1 cellular context compared by ENCODE assay signal in the genomic region with DNA sequence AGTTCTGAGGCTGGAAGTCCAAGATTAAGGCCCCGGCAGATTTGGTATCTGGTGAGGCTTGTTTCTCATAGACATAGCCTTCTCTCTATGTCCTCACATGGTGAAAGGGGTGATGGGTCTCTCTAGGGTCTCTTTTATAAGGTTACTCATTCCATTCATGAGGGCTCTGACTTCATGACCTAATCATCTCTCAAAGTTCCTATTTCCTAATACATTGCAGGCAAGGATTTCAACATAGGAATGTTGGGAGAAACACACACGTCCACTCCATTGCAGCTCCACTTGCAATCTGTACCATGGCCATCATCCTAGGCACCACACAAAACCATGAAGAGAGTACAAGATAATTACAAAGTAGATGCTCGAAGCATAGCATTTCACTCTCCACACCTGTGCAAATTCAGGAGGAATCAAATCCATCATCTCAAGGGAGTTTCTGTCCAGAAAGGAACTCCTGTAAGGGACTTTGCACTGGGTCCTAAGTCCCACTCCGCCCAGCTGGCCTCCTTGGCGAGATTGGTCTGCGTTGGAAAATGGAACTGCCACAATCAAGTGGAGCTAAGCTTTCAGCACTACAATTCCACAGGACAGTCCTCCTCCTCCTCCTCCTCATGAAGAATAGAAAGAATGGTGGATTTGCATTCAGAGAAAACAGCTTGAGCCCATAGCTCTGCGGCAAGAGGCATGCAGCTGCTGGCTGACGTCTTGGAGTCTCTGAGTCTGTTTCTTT.
TF ChIP-seq lines count a peak whose summit lies in the region.

No MANE protein-coding gene starts in this region.

TF ChIP-seq in GM23338, 12 proteins besides CTCF, POLR2A, EP300 and RAD21 (continued from another document):
- TF ChIP-seq, protein P1, sequence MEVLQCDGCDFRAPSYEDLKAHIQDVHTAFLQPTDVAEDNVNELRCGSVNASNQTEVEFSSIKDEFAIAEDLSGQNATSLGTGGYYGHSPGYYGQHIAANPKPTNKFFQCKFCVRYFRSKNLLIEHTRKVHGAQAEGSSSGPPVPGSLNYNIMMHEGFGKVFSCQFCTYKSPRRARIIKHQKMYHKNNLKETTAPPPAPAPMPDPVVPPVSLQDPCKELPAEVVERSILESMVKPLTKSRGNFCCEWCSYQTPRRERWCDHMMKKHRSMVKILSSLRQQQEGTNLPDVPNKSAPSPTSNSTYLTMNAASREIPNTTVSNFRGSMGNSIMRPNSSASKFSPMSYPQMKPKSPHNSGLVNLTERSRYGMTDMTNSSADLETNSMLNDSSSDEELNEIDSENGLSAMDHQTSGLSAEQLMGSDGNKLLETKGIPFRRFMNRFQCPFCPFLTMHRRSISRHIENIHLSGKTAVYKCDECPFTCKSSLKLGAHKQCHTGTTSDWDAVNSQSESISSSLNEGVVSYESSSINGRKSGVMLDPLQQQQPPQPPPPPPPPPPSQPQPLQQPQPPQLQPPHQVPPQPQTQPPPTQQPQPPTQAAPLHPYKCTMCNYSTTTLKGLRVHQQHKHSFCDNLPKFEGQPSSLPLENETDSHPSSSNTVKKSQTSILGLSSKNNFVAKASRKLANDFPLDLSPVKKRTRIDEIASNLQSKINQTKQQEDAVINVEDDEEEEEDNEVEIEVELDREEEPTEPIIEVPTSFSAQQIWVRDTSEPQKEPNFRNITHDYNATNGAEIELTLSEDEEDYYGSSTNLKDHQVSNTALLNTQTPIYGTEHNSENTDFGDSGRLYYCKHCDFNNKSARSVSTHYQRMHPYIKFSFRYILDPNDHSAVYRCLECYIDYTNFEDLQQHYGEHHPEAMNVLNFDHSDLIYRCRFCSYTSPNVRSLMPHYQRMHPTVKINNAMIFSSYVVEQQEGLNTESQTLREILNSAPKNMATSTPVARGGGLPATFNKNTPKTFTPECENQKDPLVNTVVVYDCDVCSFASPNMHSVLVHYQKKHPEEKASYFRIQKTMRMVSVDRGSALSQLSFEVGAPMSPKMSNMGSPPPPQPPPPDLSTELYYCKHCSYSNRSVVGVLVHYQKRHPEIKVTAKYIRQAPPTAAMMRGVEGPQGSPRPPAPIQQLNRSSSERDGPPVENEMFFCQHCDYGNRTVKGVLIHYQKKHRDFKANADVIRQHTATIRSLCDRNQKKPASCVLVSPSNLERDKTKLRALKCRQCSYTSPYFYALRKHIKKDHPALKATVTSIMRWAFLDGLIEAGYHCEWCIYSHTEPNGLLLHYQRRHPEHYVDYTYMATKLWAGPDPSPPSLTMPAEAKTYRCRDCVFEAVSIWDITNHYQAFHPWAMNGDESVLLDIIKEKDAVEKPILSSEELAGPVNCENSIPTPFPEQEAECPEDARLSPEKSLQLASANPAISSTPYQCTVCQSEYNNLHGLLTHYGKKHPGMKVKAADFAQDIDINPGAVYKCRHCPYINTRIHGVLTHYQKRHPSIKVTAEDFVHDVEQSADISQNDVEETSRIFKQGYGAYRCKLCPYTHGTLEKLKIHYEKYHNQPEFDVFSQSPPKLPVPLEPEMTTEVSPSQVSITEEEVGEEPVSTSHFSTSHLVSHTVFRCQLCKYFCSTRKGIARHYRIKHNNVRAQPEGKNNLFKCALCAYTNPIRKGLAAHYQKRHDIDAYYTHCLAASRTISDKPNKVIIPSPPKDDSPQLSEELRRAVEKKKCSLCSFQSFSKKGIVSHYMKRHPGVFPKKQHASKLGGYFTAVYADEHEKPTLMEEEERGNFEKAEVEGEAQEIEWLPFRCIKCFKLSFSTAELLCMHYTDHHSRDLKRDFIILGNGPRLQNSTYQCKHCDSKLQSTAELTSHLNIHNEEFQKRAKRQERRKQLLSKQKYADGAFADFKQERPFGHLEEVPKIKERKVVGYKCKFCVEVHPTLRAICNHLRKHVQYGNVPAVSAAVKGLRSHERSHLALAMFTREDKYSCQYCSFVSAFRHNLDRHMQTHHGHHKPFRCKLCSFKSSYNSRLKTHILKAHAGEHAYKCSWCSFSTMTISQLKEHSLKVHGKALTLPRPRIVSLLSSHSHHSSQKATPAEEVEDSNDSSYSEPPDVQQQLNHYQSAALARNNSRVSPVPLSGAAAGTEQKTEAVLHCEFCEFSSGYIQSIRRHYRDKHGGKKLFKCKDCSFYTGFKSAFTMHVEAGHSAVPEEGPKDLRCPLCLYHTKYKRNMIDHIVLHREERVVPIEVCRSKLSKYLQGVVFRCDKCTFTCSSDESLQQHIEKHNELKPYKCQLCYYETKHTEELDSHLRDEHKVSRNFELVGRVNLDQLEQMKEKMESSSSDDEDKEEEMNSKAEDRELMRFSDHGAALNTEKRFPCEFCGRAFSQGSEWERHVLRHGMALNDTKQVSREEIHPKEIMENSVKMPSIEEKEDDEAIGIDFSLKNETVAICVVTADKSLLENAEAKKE (CRISPR knock-in tag; IDR thresholded peaks at IDR 0.05), result no peak
- TF ChIP-seq NANOG (IDR thresholded peaks at IDR 0.05; ENCODE audit: borderline replicate concordance), result no peak
- no peak for TF ChIP-seq ZNF114 (CRISPR knock-in tag; IDR thresholded peaks at IDR 0.05)
- TF ChIP-seq JUNB (IDR thresholded peaks at IDR 0.05; ENCODE audit: unreplicated experiment), result no peak
- no peak for TF ChIP-seq CREB1 (CRISPR knock-in tag; IDR thresholded peaks at IDR 0.05; ENCODE audit: low read depth)
- TF ChIP-seq, protein P2, sequence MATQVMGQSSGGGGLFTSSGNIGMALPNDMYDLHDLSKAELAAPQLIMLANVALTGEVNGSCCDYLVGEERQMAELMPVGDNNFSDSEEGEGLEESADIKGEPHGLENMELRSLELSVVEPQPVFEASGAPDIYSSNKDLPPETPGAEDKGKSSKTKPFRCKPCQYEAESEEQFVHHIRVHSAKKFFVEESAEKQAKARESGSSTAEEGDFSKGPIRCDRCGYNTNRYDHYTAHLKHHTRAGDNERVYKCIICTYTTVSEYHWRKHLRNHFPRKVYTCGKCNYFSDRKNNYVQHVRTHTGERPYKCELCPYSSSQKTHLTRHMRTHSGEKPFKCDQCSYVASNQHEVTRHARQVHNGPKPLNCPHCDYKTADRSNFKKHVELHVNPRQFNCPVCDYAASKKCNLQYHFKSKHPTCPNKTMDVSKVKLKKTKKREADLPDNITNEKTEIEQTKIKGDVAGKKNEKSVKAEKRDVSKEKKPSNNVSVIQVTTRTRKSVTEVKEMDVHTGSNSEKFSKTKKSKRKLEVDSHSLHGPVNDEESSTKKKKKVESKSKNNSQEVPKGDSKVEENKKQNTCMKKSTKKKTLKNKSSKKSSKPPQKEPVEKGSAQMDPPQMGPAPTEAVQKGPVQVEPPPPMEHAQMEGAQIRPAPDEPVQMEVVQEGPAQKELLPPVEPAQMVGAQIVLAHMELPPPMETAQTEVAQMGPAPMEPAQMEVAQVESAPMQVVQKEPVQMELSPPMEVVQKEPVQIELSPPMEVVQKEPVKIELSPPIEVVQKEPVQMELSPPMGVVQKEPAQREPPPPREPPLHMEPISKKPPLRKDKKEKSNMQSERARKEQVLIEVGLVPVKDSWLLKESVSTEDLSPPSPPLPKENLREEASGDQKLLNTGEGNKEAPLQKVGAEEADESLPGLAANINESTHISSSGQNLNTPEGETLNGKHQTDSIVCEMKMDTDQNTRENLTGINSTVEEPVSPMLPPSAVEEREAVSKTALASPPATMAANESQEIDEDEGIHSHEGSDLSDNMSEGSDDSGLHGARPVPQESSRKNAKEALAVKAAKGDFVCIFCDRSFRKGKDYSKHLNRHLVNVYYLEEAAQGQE (IDR thresholded peaks at IDR 0.05; ENCODE audit: unreplicated experiment), result no peak
- no peak for TF ChIP-seq POLR2AphosphoS5 (IDR thresholded peaks at IDR 0.05; ENCODE audit: low read depth)
